1 cellular context compared by ENCODE assay signal in genomic region chr1:1069711-1070676, GRCh38.
TF ChIP-seq lines count a peak whose summit lies in the region.

No MANE protein-coding gene starts in this region.

TF ChIP-seq in K562, 482 proteins besides CTCF, POLR2A, EP300 and RAD21 (continued from another document and continues in another):
- TF ChIP-seq CEBPB (tag; IDR thresholded peaks at IDR 0.05) = no peak
- TF ChIP-seq CHD1 (IDR thresholded peaks at IDR 0.05; ENCODE audit: low read length) = peak; percentile 37
- no peak for TF ChIP-seq TAF15 (IDR thresholded peaks at IDR 0.05; ENCODE audit: low read depth, low read length)
- 0 out of 2 replicates have a peak, but pooled peaks have one; percentile 21 for TF ChIP-seq USF2 (CRISPR knock-in tag; IDR thresholded peaks at IDR 0.05)
- TF ChIP-seq ZFP36 (IDR thresholded peaks at IDR 0.05; ENCODE audit: low read depth, low read length, partially characterized antibody) = no peak
- peak; percentile 27; the same call in 1 of the 2 replicates for TF ChIP-seq SP1 (CRISPR knock-in tag; IDR thresholded peaks at IDR 0.05)
- TF ChIP-seq PCBP1 (IDR thresholded peaks at IDR 0.05; ENCODE audit: low read depth, low read length, poor library complexity, severe bottlenecking) = peak; percentile 29
- no peak for TF ChIP-seq ZNF445 (CRISPR knock-in tag; IDR thresholded peaks at IDR 0.05; ENCODE audit: low read depth)
- no peak for TF ChIP-seq CBFA2T2 (conservative IDR thresholded peaks at IDR 0.05)
- peak; percentile 5; the same call in 1 of the 2 replicates for TF ChIP-seq ZBTB33 (CRISPR knock-in tag; IDR thresholded peaks at IDR 0.05)
- no peak for TF ChIP-seq ELF1 (tag; IDR thresholded peaks at IDR 0.05)
- no peak for TF ChIP-seq RBM15 (IDR thresholded peaks at IDR 0.05; ENCODE audit: insufficient read depth, low read length)
- peak; percentile 16 to 40 for TF ChIP-seq E2F6 (IDR thresholded peaks at IDR 0.05; ENCODE audit: borderline replicate concordance in 1 of 2, extremely low read depth in 1 of 2, insufficient read depth in 1 of 2, insufficient read length in 1 of 2, low read depth in 1 of 2, low read length in 1 of 2, poor library complexity in 1 of 2, severe bottlenecking in 1 of 2)
- TF ChIP-seq MNT (conservative IDR thresholded peaks at IDR 0.05) = peak; percentile 24 to 43; a peak in 1 of 4 replicates
- peak; percentile 65 for TF ChIP-seq USF1 (CRISPR knock-in tag; IDR thresholded peaks at IDR 0.05)
- no peak for TF ChIP-seq GTF2B (IDR thresholded peaks at IDR 0.05; ENCODE audit: extremely low read depth, insufficient read length)
- no peak for TF ChIP-seq KAT8 (IDR thresholded peaks at IDR 0.05; ENCODE audit: low read depth)
- peak; percentile 45; the same call in 1 of the 2 replicates for TF ChIP-seq BHLHE40 (IDR thresholded peaks at IDR 0.05; ENCODE audit: low read length)
- TF ChIP-seq NKRF (IDR thresholded peaks at IDR 0.05; ENCODE audit: borderline replicate concordance) = 0 out of 2 replicates have a peak, but pooled peaks have one; percentile 8
- TF ChIP-seq ZNF263 (CRISPR knock-in tag; IDR thresholded peaks at IDR 0.05; ENCODE audit: borderline replicate concordance) = 0 out of 2 replicates have a peak, but pooled peaks have one; percentile 33
- TF ChIP-seq ZC3H4 (CRISPR knock-in tag; IDR thresholded peaks at IDR 0.05; ENCODE audit: borderline replicate concordance) = no peak
- TF ChIP-seq TAF7 (tag; IDR thresholded peaks at IDR 0.05) = no peak
- TF ChIP-seq PYGO2 (tag; IDR thresholded peaks at IDR 0.05) = no peak
- TF ChIP-seq HEY1 (CRISPR knock-in tag; IDR thresholded peaks at IDR 0.05; ENCODE audit: borderline replicate concordance) = no peak
- TF ChIP-seq SMARCA4 (IDR thresholded peaks at IDR 0.05) = no peak
- no peak for TF ChIP-seq MCM5 (IDR thresholded peaks at IDR 0.05; ENCODE audit: low read depth)
- TF ChIP-seq SNRNP70 (optimal IDR thresholded peaks at IDR 0.05; ENCODE audit: low read depth, low read length) = no peak
- peak; percentile 59 for TF ChIP-seq DACH1 (IDR thresholded peaks at IDR 0.05; ENCODE audit: partially characterized antibody)
- 0 out of 2 replicates have a peak, but pooled peaks have one; percentile 15 for TF ChIP-seq RBM14 (IDR thresholded peaks at IDR 0.05; ENCODE audit: borderline replicate concordance, insufficient read depth, low read depth, low read length)
- TF ChIP-seq ZNF639 (CRISPR knock-in tag; conservative IDR thresholded peaks at IDR 0.05 in 1 of 2, IDR thresholded peaks at IDR 0.05 in 1 of 2) = no peak
- TF ChIP-seq POLR2G (IDR thresholded peaks at IDR 0.05; ENCODE audit: low read depth, low read length) = peak; percentile 12; the same call in 1 of the 2 replicates
- no peak for TF ChIP-seq MYC (IDR thresholded peaks at IDR 0.05; ENCODE audit: low read depth, low read length)
- TF ChIP-seq MYC (CRISPR knock-in tag; IDR thresholded peaks at IDR 0.05; ENCODE audit: borderline replicate concordance, low read depth) = peak; percentile 42; the same call in 1 of the 2 replicates
- no peak; the same call in 1 of the 2 replicates for TF ChIP-seq CREB1 (IDR thresholded peaks at IDR 0.05)
- peak; percentile 57; the same call in 1 of the 2 replicates for TF ChIP-seq CREB1 (CRISPR knock-in tag; IDR thresholded peaks at IDR 0.05)
- TF ChIP-seq SAFB (IDR thresholded peaks at IDR 0.05; ENCODE audit: borderline replicate concordance, low read depth, low read length) = peak; percentile 81; the same call in 1 of the 2 replicates
- no peak for TF ChIP-seq THAP7 (CRISPR knock-in tag; IDR thresholded peaks at IDR 0.05)
- no peak for TF ChIP-seq SMC3 (conservative IDR thresholded peaks at IDR 0.05; ENCODE audit: insufficient read depth, low read depth, low read length)
- peak; percentile 49; the same call in 1 of the 2 replicates for TF ChIP-seq ZNF740 (CRISPR knock-in tag; IDR thresholded peaks at IDR 0.05)
- no peak for TF ChIP-seq ZNF740 (tag; IDR thresholded peaks at IDR 0.05)
- 0 out of 2 replicates have a peak, but pooled peaks have one; percentile 6 for TF ChIP-seq FOSL1 (tag; conservative IDR thresholded peaks at IDR 0.05)
- TF ChIP-seq RFX7 (CRISPR knock-in tag; IDR thresholded peaks at IDR 0.05) = no peak
- no peak for TF ChIP-seq FIP1L1 (IDR thresholded peaks at IDR 0.05; ENCODE audit: low read depth, low read length, poor library complexity, severe bottlenecking)
- TF ChIP-seq TSHZ1 (CRISPR knock-in tag; IDR thresholded peaks at IDR 0.05) = no peak
- TF ChIP-seq L3MBTL2 (IDR thresholded peaks at IDR 0.05) = peak; percentile 23; the same call in 1 of the 2 replicates
- no peak; the same call in 1 of the 2 replicates for TF ChIP-seq NR3C1 (CRISPR knock-in tag; IDR thresholded peaks at IDR 0.05)
- no peak for TF ChIP-seq ARID3A (IDR thresholded peaks at IDR 0.05; ENCODE audit: borderline replicate concordance, low read depth, low read length)
